Comparison of ENCODE assay signal across 16 cellular contexts in the genomic region with DNA sequence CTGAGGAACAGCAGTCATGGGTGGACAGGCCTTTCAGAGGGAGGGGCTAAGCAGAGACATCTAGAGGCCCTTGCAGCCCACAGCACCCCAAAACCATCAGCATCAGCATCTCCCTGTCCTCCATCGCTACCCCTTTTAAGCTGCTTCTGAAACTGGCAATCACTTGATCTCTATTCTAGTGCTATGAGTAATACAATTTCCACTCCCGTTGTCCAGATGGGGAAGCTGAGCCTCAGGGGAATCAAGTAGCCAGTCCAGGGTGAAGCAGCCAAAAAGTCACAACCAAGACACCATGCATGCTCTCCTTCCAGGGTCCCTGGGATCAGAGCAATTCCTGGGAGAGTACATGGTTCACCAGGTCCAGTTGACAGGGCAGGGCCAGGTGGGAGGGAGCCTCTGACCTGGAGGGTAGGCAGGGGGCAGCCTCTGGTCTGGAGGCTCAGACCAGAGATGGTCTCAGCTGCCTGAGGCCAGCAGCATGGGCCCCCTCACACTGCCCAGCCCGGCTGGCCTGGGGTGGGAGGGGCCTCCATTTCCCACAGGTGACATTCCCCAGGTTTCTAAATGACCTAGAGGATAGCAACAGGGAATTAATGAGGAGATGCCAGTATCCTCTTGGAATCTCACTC. TPM values are rescaled to one million over a fixed set of nuclear protein-coding genes. Genes with fewer than 3 reads are reported as not detected.
DNase-seq lines count a peak whose midpoint lies in the region; ATAC-seq, FAIRE-seq and TF ChIP-seq lines count a peak whose summit lies in the region.
"Had no signal": no experiment of that assay in that cellular context is flagged by ENCODE, and none has a peak within 500 bp of the region (broad histone marks: within the 10 kb centered on the region; RNA-seq: fewer than 3 reads in every experiment).

No MANE protein-coding gene starts in this region.

- H3K4me2 ChIP-seq in endothelial cell of umbilical vein (ENCODE audit: insufficient read depth, low read length) (no peak overlapping the region), mesenchymal stem cell (ENCODE audit: low read length, poor library complexity, severe bottlenecking) (no peak overlapping the region)

- H2BK5ac ChIP-seq in mesenchymal stem cell (ENCODE audit: low read depth, low read length, poor library complexity, severe bottlenecking), result no peak overlapping the region

- dilution Hi-C loops in endothelial cell of umbilical vein (cut with MboI; ENCODE audit: extremely low pct_ligation_motif_present, low sequenced_read_pairs), result no loop called here

- H3K36me3 Mint-ChIP-seq in HFFc6 (ENCODE audit: low read depth), result no peaks in the 10 kb centered on the region
- H3K36me3 Mint-ChIP-seq in CD4-positive, alpha-beta T cell (ENCODE audit: low read depth), result peaks cover 16% of the 10 kb centered on the region

- DNase-seq in AG08395 (ENCODE audit: low spot score), result peak; percentile 83
- peak; percentile 31 for DNase-seq in HFFc6
- no peak for DNase-seq in endothelial cell of umbilical vein (ENCODE audit: low read depth, low spot score)
- DNase-seq in mesenchymal stem cell, result no peak
- no peak for DNase-seq in CD4-positive, alpha-beta T cell
- DNase-seq in NCI-H1092 (lab: John Stamatoyannopoulos, UW), result no peak
- no peak for DNase-seq in cerebellar nuclear complex (lab: John Stamatoyannopoulos, UW)
- DNase-seq: activated naive CD4-positive, alpha-beta T cell treated with anti-CD3 and anti-CD28 coated beads, Interleukin-2, amount 10 ng/mL, durations not matched to agents 7 days and 5 days; DMS79 treated with DMSO at 0.1 percent for 48 hours; dorsolateral prefrontal cortex; NCI-H2029; NCI-H748 treated with DMSO at 0.1 percent for 48 hours had no signal

- H2BK120ac ChIP-seq in mesenchymal stem cell (ENCODE audit: low read depth, low read length), result no peak overlapping the region

- peak; percentile 55 for FAIRE-seq in endothelial cell of umbilical vein (lab: Jason Lieb, UNC)
- FAIRE-seq: GM12878 had no signal

- no peak overlapping the region for H2AFZ ChIP-seq in endothelial cell of umbilical vein (ENCODE audit: low read depth, low read length)
- no peak overlapping the region for H2AFZ ChIP-seq in mesenchymal stem cell (ENCODE audit: low read depth, low read length)

- intact Hi-C loops in endothelial cell of umbilical vein (cut with micrococcal nuclease), result no loop called here
- intact Hi-C loops in CD4-positive, alpha-beta T cell (cut with DNase I, micrococcal nuclease), result no loop called here

- no peaks in the 10 kb centered on the region for H3K9me1 ChIP-seq in endothelial cell of umbilical vein (replicated peaks; ENCODE audit: control insufficient read depth, extremely low read depth, insufficient read depth, low read length)

- H3K4ac ChIP-seq in mesenchymal stem cell (ENCODE audit: low read depth in 1 of 2, low read length in 2 of 2), result no peak overlapping the region

- no peak overlapping the region for H2AK5ac ChIP-seq in mesenchymal stem cell (ENCODE audit: low read length, severe bottlenecking)

- H3K27me3 ChIP-seq in endothelial cell of umbilical vein (ENCODE audit: control insufficient read depth in 2 of 2, insufficient read depth in 2 of 2, low read length in 2 of 2), result no peaks in the 10 kb centered on the region
- no peaks in the 10 kb centered on the region for H3K27me3 ChIP-seq in mesenchymal stem cell (ENCODE audit: control insufficient read depth in 1 of 2, insufficient read depth in 1 of 2, low read length in 2 of 2)
- no peaks in the 10 kb centered on the region for H3K27me3 ChIP-seq in CD4-positive, alpha-beta T cell (ENCODE audit: control insufficient read depth, insufficient read depth, low read length)
- H3K27me3 ChIP-seq: dorsolateral prefrontal cortex had no signal

- H3K36me3 ChIP-seq in endothelial cell of umbilical vein (ENCODE audit: control insufficient read depth in 2 of 2, extremely low read depth in 1 of 2, insufficient read depth in 2 of 2, low read length in 2 of 2) (no peaks in the 10 kb centered on the region), mesenchymal stem cell (ENCODE audit: control insufficient read depth in 1 of 2, insufficient read depth in 2 of 2, low read depth in 1 of 2, low read length in 2 of 2) (peaks cover 0 to 32% of the 10 kb centered on the region in 2 experiments)

- H4K91ac ChIP-seq in mesenchymal stem cell (ENCODE audit: low read length), result peak overlapping the region; percentile 12

- TF ChIP-seq POLR2A in endothelial cell of umbilical vein (IDR thresholded peaks at IDR 0.05; ENCODE audit: low read depth, low read length), result no peak

- H3K27me3 Mint-ChIP-seq in HFFc6 (ENCODE audit: insufficient read depth), result no peaks in the 10 kb centered on the region
- H3K27me3 Mint-ChIP-seq in CD4-positive, alpha-beta T cell, result no peaks in the 10 kb centered on the region
- H3K27me3 Mint-ChIP-seq: activated naive CD4-positive, alpha-beta T cell treated with anti-CD3 and anti-CD28 coated beads, Interleukin-2, amount 10 ng/mL, durations not matched to agents 7 days and 5 days had no signal

- H3K9me3 Mint-ChIP-seq in HFFc6, result no peaks in the 10 kb centered on the region
- no peaks in the 10 kb centered on the region for H3K9me3 Mint-ChIP-seq in CD4-positive, alpha-beta T cell
- H3K9me3 Mint-ChIP-seq: activated naive CD4-positive, alpha-beta T cell treated with anti-CD3 and anti-CD28 coated beads, Interleukin-2, amount 10 ng/mL, durations not matched to agents 7 days and 5 days had no signal

- H3K9me3 ChIP-seq in endothelial cell of umbilical vein (replicated peaks; ENCODE audit: control insufficient read depth, insufficient read depth, low read length) (no peaks in the 10 kb centered on the region), mesenchymal stem cell (ENCODE audit: control insufficient read depth, low read length) (no peaks in the 10 kb centered on the region)
- H3K9me3 ChIP-seq in CD4-positive, alpha-beta T cell (ENCODE audit: control insufficient read depth, low read length), result no peaks in the 10 kb centered on the region
- H3K9me3 ChIP-seq: HAP-1 had no signal

- WGBS in mesenchymal stem cell, result 62% methylated on average over 3 of the region's 3 CpGs

- H2BK12ac ChIP-seq in mesenchymal stem cell (ENCODE audit: low read length in 2 of 2), result no peak overlapping the region

- H3K18ac ChIP-seq in mesenchymal stem cell (ENCODE audit: low read depth in 1 of 2, low read length in 2 of 2), result no peak overlapping the region

- no peak for ATAC-seq in CD4-positive, alpha-beta T cell (ENCODE audit: poor library complexity)
- ATAC-seq in GM21576 (IDR thresholded peaks at IDR 0.05; ENCODE audit: unreplicated experiment), result no peak
- ATAC-seq: GM12878 had no signal

- H3K14ac ChIP-seq in mesenchymal stem cell (ENCODE audit: low read length in 2 of 2), result no peak overlapping the region

- no peaks in the 10 kb centered on the region for H4K20me1 ChIP-seq in endothelial cell of umbilical vein (replicated peaks; ENCODE audit: control insufficient read depth, extremely low read depth, insufficient read depth, low read length)

- peaks cover 14% of the 10 kb centered on the region for H3K4me1 Mint-ChIP-seq in HFFc6 (ENCODE audit: low read depth)
- peaks cover 5% of the 10 kb centered on the region for H3K4me1 Mint-ChIP-seq in CD4-positive, alpha-beta T cell (ENCODE audit: low read depth)
- H3K4me1 Mint-ChIP-seq: activated naive CD4-positive, alpha-beta T cell treated with anti-CD3 and anti-CD28 coated beads, Interleukin-2, amount 10 ng/mL, durations not matched to agents 7 days and 5 days had no signal

- no peak overlapping the region for H3K23ac ChIP-seq in mesenchymal stem cell (ENCODE audit: low read length in 2 of 2)

- H3K27ac ChIP-seq in endothelial cell of umbilical vein (ENCODE audit: insufficient read depth, low read depth, low read length) (no peak overlapping the region), mesenchymal stem cell (ENCODE audit: low read length, poor library complexity, severe bottlenecking) (no peak overlapping the region)
- no peak overlapping the region for H3K27ac ChIP-seq in CD4-positive, alpha-beta T cell (ENCODE audit: low read depth, low read length)

- no TSS peak for BruUV-seq in endothelial cell of umbilical vein (replicated peaks; lab: Mats Ljungman, UMichigan)

- no peaks in the 10 kb centered on the region for H3K79me2 ChIP-seq in endothelial cell of umbilical vein (ENCODE audit: control insufficient read depth, insufficient read depth, low read length)

- TF ChIP-seq CTCF in HFFc6 (IDR thresholded peaks at IDR 0.05) (no peak), endothelial cell of umbilical vein (IDR thresholded peaks at IDR 0.05; ENCODE audit: extremely low read depth in 1 of 2, insufficient read depth in 1 of 2, low read depth in 1 of 2, low read length in 2 of 2) (no peak)
- TF ChIP-seq CTCF in CD4-positive, alpha-beta T cell (IDR thresholded peaks at IDR 0.05), result no peak

- H3K27ac Mint-ChIP-seq in HFFc6, result peak overlapping the region; percentile 42; the same call in 1 of the 2 replicates
- H3K27ac Mint-ChIP-seq in CD4-positive, alpha-beta T cell, result no peak overlapping the region

- H3K4me3 ChIP-seq in endothelial cell of umbilical vein (replicated peaks in 1 of 3; ENCODE audit: insufficient read depth in 1 of 3, low read depth in 1 of 3, low read length in 3 of 3), result no peak overlapping the region
- H3K4me3 ChIP-seq in mesenchymal stem cell (ENCODE audit: insufficient read depth in 1 of 2, low read depth in 1 of 2, low read length in 2 of 2), result peak overlapping the region in 1 of 2 experiments; percentile 17
- H3K4me3 ChIP-seq: dorsolateral prefrontal cortex, GM12878, HAP-1, lung had no signal

- H3K79me1 ChIP-seq in mesenchymal stem cell (replicated peaks; ENCODE audit: low read length, poor library complexity, severe bottlenecking), result peaks cover 53% of the 10 kb centered on the region

- H3K4me3 Mint-ChIP-seq in HFFc6, result no peak overlapping the region
- no peak overlapping the region for H3K4me3 Mint-ChIP-seq in CD4-positive, alpha-beta T cell
- H3K4me3 Mint-ChIP-seq: activated naive CD4-positive, alpha-beta T cell treated with anti-CD3 and anti-CD28 coated beads, Interleukin-2, amount 10 ng/mL, durations not matched to agents 7 days and 5 days had no signal

- H2BK15ac ChIP-seq in mesenchymal stem cell (ENCODE audit: low read depth, poor library complexity, severe bottlenecking), result no peak overlapping the region

- no peak overlapping the region for H4K8ac ChIP-seq in mesenchymal stem cell (ENCODE audit: low read length)

- H3K9ac ChIP-seq in endothelial cell of umbilical vein (replicated peaks; ENCODE audit: extremely low read depth, insufficient read depth, low read length), result no peak overlapping the region
- no peak overlapping the region for H3K9ac ChIP-seq in mesenchymal stem cell (ENCODE audit: low read length)

- H3K4me1 ChIP-seq in endothelial cell of umbilical vein (ENCODE audit: control insufficient read depth, extremely low read depth, insufficient read depth, low read length), result no peaks in the 10 kb centered on the region
- H3K4me1 ChIP-seq in mesenchymal stem cell (ENCODE audit: control insufficient read depth, insufficient read depth, low read depth, low read length), result peaks cover 49% of the 10 kb centered on the region
- H3K4me1 ChIP-seq: HAP-1 had no signal

- CTCF ChIA-PET in endothelial cell of umbilical vein (lab: Charles Lee), result interaction anchor here (1.0 to 1.4 kb wide), 3 partner anchors 12 to 75 kb away, joined by 3 to 4 read pairs (median 3); no protein-coding TSS in a partner anchor
- CTCF ChIA-PET in CD4-positive, alpha-beta T cell (lab: Charles Lee), result no interaction called here

- POLR2A ChIA-PET in endothelial cell of umbilical vein (lab: Charles Lee), result no interaction called here
- POLR2A ChIA-PET in CD4-positive, alpha-beta T cell (lab: Charles Lee), result no interaction called here

RNA-seq across cellular contexts. Expression of a gene that starts 30.0 kb away (rescaled TPM):
- total RNA-seq in HFFc6 (2021; fragmentation: NEBNext Ultra II Directional; extraction: Animal tissue kit (Norgen Biotek cat#: 25700)), result 1 to 10 TPM; 2.2 to 3.2 (median 2.5) TPM
- total RNA-seq in endothelial cell of umbilical vein, result 5.2 and 5.4 TPM in 2 replicates
- 6.4 and 6.8 TPM in 2 replicates for polyA plus RNA-seq in endothelial cell of umbilical vein
- polyA plus RNA-seq in endothelial cell of umbilical vein (2011; cell fraction: cytosol; rRNA removed), result 4.2 and 4.8 TPM in 2 replicates
- polyA plus RNA-seq in endothelial cell of umbilical vein (2011; cell fraction: nucleus; rRNA removed), result 6.1 and 6.3 TPM in 2 replicates
- 2.4 and 3.3 TPM in 2 replicates for polyA plus RNA-seq in endothelial cell of umbilical vein (2012)
- 5.2 and 5.7 TPM in 2 replicates for polyA minus RNA-seq in endothelial cell of umbilical vein
- polyA minus RNA-seq in endothelial cell of umbilical vein (2011; cell fraction: cytosol; rRNA and poly(A)+ RNA removed), result 4.6 TPM
- polyA minus RNA-seq in endothelial cell of umbilical vein (2011; cell fraction: nucleus; rRNA and poly(A)+ RNA removed), result 4.6 and 4.9 TPM in 2 replicates
- 1.3 TPM for polyA plus RNA-seq in mesenchymal stem cell (2013, experiment 1 of 2)
- polyA plus RNA-seq in mesenchymal stem cell (2013, experiment 2 of 2), result 1.3 TPM
- 10 to 100 TPM in 1 of 2 experiments, 1 to 10 TPM in 1; 9.0 to 10.2 TPM for total RNA-seq in CD4-positive, alpha-beta T cell

Comparison
In these comparisons a context has a peak if more than half of its experiments do, and no peak if none do; other contexts are left out.
1. DNase-seq: peak in AG08395 (single experiment) and HFFc6 (single experiment); none in endothelial cell of umbilical vein (single experiment), mesenchymal stem cell (single experiment), CD4-positive, alpha-beta T cell (0 of 10), NCI-H1092 (single experiment) and cerebellar nuclear complex (0 of 2).